1 cellular context compared by ENCODE assay signal in the genomic region with DNA sequence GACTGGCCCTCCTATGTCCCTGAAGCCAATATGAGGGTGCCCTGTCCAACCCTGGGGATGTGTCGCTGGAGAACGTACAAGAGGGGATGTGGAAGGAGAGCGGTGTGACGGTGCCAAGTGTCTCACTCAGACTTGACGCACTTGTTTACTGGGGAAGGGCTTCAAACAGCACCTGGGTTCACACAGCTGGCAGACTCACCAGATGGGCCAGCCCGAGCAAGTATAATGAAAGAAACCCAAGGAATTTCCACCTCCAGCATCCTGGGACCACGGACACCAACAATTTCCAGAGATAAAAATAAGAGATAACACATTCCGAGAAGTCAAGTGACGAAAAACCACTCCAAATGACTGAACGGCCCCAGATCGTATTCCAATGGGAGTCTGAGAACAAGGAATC.
TF ChIP-seq lines count a peak whose summit lies in the region.

No MANE protein-coding gene starts in this region.

TF ChIP-seq in GM23338, 12 proteins besides CTCF, POLR2A, EP300 and RAD21:
- TF ChIP-seq JUNB (IDR thresholded peaks at IDR 0.05; ENCODE audit: unreplicated experiment) (no peak), ZNF114 (CRISPR knock-in tag; IDR thresholded peaks at IDR 0.05) (no peak), ZNF462 (CRISPR knock-in tag; IDR thresholded peaks at IDR 0.05) (no peak), REST (IDR thresholded peaks at IDR 0.05; ENCODE audit: unreplicated experiment) (no peak), CREB1 (CRISPR knock-in tag; IDR thresholded peaks at IDR 0.05; ENCODE audit: low read depth) (no peak), ZNF331 (CRISPR knock-in tag; IDR thresholded peaks at IDR 0.05; ENCODE audit: low read depth) (no peak), POLR2AphosphoS5 (IDR thresholded peaks at IDR 0.05; ENCODE audit: low read depth) (no peak), STAT1 (IDR thresholded peaks at IDR 0.05; ENCODE audit: unreplicated experiment) (no peak), NANOG (IDR thresholded peaks at IDR 0.05; ENCODE audit: borderline replicate concordance) (no peak)
- TF ChIP-seq, protein P1, sequence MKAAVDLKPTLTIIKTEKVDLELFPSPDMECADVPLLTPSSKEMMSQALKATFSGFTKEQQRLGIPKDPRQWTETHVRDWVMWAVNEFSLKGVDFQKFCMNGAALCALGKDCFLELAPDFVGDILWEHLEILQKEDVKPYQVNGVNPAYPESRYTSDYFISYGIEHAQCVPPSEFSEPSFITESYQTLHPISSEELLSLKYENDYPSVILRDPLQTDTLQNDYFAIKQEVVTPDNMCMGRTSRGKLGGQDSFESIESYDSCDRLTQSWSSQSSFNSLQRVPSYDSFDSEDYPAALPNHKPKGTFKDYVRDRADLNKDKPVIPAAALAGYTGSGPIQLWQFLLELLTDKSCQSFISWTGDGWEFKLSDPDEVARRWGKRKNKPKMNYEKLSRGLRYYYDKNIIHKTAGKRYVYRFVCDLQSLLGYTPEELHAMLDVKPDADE (IDR thresholded peaks at IDR 0.05), result no peak
